In genomic region chr9:84163227-84163626, GRCh38 we compare ENCODE assay signal across 16 cellular contexts.
"Had no signal": no experiment of that assay in that cellular context is flagged by ENCODE, and none has a peak within 500 bp of the region (broad histone marks: within the 10 kb centered on the region; RNA-seq: fewer than 3 reads in every experiment).

No MANE protein-coding gene starts in this region.

- H3K4me3 ChIP-seq: neural progenitor cell, ovary had no signal

- H3K36me3 ChIP-seq: brain microvascular endothelial cell, neural progenitor cell, ovary had no signal

- H3K27ac ChIP-seq: brain microvascular endothelial cell, neural progenitor cell, ovary had no signal

- H2AFZ ChIP-seq: neural progenitor cell had no signal

- DNase-seq: activated CD4-positive, CD25-positive, alpha-beta regulatory T cell treated with anti-CD3 and anti-CD28 coated beads, Interleukin-2, amount 50 U/mL, for 72 hours; activated naive CD4-positive, alpha-beta T cell treated with Interleukin-2 at 50 U/mL for 16 hours; activated T-cell treated with anti-CD3 and anti-CD28 coated beads for 4 hours; anterior cingulate cortex; brain microvascular endothelial cell; cerebellar nuclear complex; effector memory CD4-positive, alpha-beta T cell; hippocampal formation; left ventricle myocardium superior; ovary; stimulated activated CD4-positive, alpha-beta T cell treated with anti-CD3 and anti-CD28 coated beads, Interleukin-1b, Interleukin-23, amount 100 ng/mL, for 48 hours; T-helper 1 cell; T1000 had no signal

- H3K4me1 ChIP-seq: neural progenitor cell had no signal

- ATAC-seq: activated T-helper 17 cell treated with anti-CD3 and anti-CD28 coated beads, Interleukin-2, amount 50 U/mL, for 72 hours; left ventricle myocardium superior; sciatic nerve had no signal

- H3K27me3 ChIP-seq: brain microvascular endothelial cell, ovary had no signal

- H3K4me2 ChIP-seq: neural progenitor cell had no signal

- H3K9me3 ChIP-seq: ovary had no signal

- H3K9ac ChIP-seq: neural progenitor cell had no signal
